In genomic region chr7:94042381-94042780, GRCh38 we compare ENCODE assay signal across 14 cellular contexts. TPM values are rescaled to one million over a fixed set of nuclear protein-coding genes. Genes with fewer than 3 reads are reported as not detected.
DNase-seq lines count a peak whose midpoint lies in the region; ATAC-seq and TF ChIP-seq lines count a peak whose summit lies in the region.
"Had no signal": no experiment of that assay in that cellular context is flagged by ENCODE, and none has a peak within 500 bp of the region (broad histone marks: within the 10 kb centered on the region; RNA-seq: fewer than 3 reads in every experiment).

No MANE protein-coding gene starts in this region.

- peaks cover 7% of the 10 kb centered on the region for H3K27me3 ChIP-seq in gastroesophageal sphincter
- H3K27me3 ChIP-seq: gastrocnemius medialis had no signal

- H3K9me3 ChIP-seq in gastroesophageal sphincter = no peaks in the 10 kb centered on the region
- H3K9me3 ChIP-seq: gastrocnemius medialis had no signal

- no peak overlapping the region for H3K4me3 ChIP-seq in gastroesophageal sphincter
- H3K4me3 ChIP-seq: gastrocnemius medialis had no signal

- TF ChIP-seq POLR2A in gastroesophageal sphincter (IDR thresholded peaks at IDR 0.05) = no peak

- H3K36me3 ChIP-seq in gastroesophageal sphincter = no peaks in the 10 kb centered on the region
- H3K36me3 ChIP-seq: gastrocnemius medialis had no signal

- WGBS in gastroesophageal sphincter (ENCODE audit: low coverage in 1 of 2), 2 donors = 76 to 100% methylated on average over 1 to 3 of the region's 3 CpGs

- DNase-seq in cerebellar cortex (ENCODE audit: low spot score) (no peak), NK-92 (lab: John Stamatoyannopoulos, UW; ENCODE audit: unreplicated experiment) (no peak), DMS153 (lab: John Stamatoyannopoulos, UW) (no peak)
- DNase-seq: activated CD8-positive, alpha-beta T cell treated with anti-CD3 and anti-CD28 coated beads, Interleukin-2, amount 10 ng/mL, durations not matched to agents 7 days and 5 days; gastrocnemius medialis; H7; kidney glomerular epithelial cell; stimulated activated naive CD4-positive, alpha-beta T cell treated with Interleukin-2 at 50 U/mL for 16 hours; SW 1271 had no signal

- TF ChIP-seq CTCF in gastroesophageal sphincter (IDR thresholded peaks at IDR 0.05) = no peak

- H3K27ac ChIP-seq in gastroesophageal sphincter = no peak overlapping the region
- H3K27ac ChIP-seq: gastrocnemius medialis had no signal

- H3K4me1 ChIP-seq in gastroesophageal sphincter = no peaks in the 10 kb centered on the region
- H3K4me1 ChIP-seq: gastrocnemius medialis had no signal

- ATAC-seq in GM18499 (IDR thresholded peaks at IDR 0.05; ENCODE audit: insufficient read depth, unreplicated experiment) = peak; percentile 78
- peak; percentile 71 for ATAC-seq in GM19452 (IDR thresholded peaks at IDR 0.05; ENCODE audit: unreplicated experiment)
- peak; percentile 88 for ATAC-seq in HG02870 (IDR thresholded peaks at IDR 0.05; ENCODE audit: unreplicated experiment)
- ATAC-seq in HG03520 (IDR thresholded peaks at IDR 0.05; ENCODE audit: unreplicated experiment) = peak; percentile 94
- ATAC-seq in gastroesophageal sphincter = no peak
- ATAC-seq: activated CD8-positive, alpha-beta T cell treated with anti-CD3 and anti-CD28 coated beads, Interleukin-2, amount 10 ng/mL, durations not matched to agents 7 days and 5 days; gastrocnemius medialis had no signal

- TF ChIP-seq EP300 in gastroesophageal sphincter (IDR thresholded peaks at IDR 0.05) = no peak

RNA-seq across cellular contexts. Expression of gene BET1, which starts 38.2 kb away (rescaled TPM):
- total RNA-seq in gastroesophageal sphincter = 10 to 100 TPM; 13.4 to 22.7 (median 19.4) TPM
